ENCODE assay signal across 8 cellular contexts in genomic region chr1:109274533-109275476, GRCh38. TPM values are rescaled to one million over a fixed set of nuclear protein-coding genes. Genes with fewer than 3 reads are reported as not detected.
DNase-seq lines count a peak whose midpoint lies in the region; ATAC-seq and TF ChIP-seq lines count a peak whose summit lies in the region.

No MANE protein-coding gene starts in this region.

- no peaks in the 10 kb centered on the region for H3K9me3 Mint-ChIP-seq in neural crest cell

- H3K27me3 Mint-ChIP-seq in neural crest cell (ENCODE audit: low read depth): no peaks in the 10 kb centered on the region

- peak overlapping the region; percentile 84 for H3K27ac Mint-ChIP-seq in neural crest cell (ENCODE audit: unreplicated experiment)

- H3K4me1 Mint-ChIP-seq in neural crest cell: peaks cover 40% of the 10 kb centered on the region

- peak overlapping the region; percentile 75 for H3K4me3 Mint-ChIP-seq in neural crest cell

- H3K36me3 Mint-ChIP-seq in neural crest cell (ENCODE audit: low read depth): peaks cover 12% of the 10 kb centered on the region

- TF ChIP-seq CTCF in neural crest cell (conservative IDR thresholded peaks at IDR 0.05): no peak

- ATAC-seq in HG03565 (IDR thresholded peaks at IDR 0.05; ENCODE audit: unreplicated experiment): no peak
- ATAC-seq in HG03039 (IDR thresholded peaks at IDR 0.05; ENCODE audit: unreplicated experiment): no peak

- DNase-seq in DMS79 (lab: John Stamatoyannopoulos, UW) (peak; percentile 38), NCI-H345 treated with DMSO at 0.1 percent for 48 hours (lab: John Stamatoyannopoulos, UW; ENCODE audit: unreplicated experiment) (peak; percentile 22), ecto neural progenitor cell (ENCODE audit: low spot score) (peak; percentile 67), neural crest cell (ENCODE audit: low read depth, low spot score) (no peak), SK-N-DZ (ENCODE audit: low spot score) (no peak)
- no peak for DNase-seq in stimulated activated CD4-positive, alpha-beta T cell treated with anti-CD3 and anti-CD28 coated beads, Interleukin-1b, Interleukin-23, amount 100 ng/mL, for 48 hours

RNA-seq across cellular contexts. Expression of gene PSRC1, which starts 8.1 kb away (rescaled TPM):
- 100 and 102 TPM in 2 replicates for total RNA-seq in neural crest cell
- polyA plus RNA-seq in SK-N-DZ (2014; cell fraction: cytosol; rRNA removed): 83.0 and 87.1 TPM in 2 replicates
- 240 and 284 TPM in 2 replicates for polyA plus RNA-seq in SK-N-DZ (2014; cell fraction: nucleus; rRNA removed)

RNA-seq across cellular contexts. Expression of gene CELSR2, which starts 25.5 kb away (rescaled TPM):
- 97.1 and 99.2 TPM in 2 replicates for total RNA-seq in neural crest cell
- 13.3 and 16.5 TPM in 2 replicates for polyA plus RNA-seq in SK-N-DZ (2014; cell fraction: cytosol; rRNA removed)
- 19.1 and 33.5 TPM in 2 replicates for polyA plus RNA-seq in SK-N-DZ (2014; cell fraction: nucleus; rRNA removed)

RNA-seq across cellular contexts. Expression of gene MYBPHL, which starts 32.0 kb away (rescaled TPM):
- total RNA-seq in neural crest cell: 0.82 TPM in 1 of 2 replicates, not detected in the other
- polyA plus RNA-seq in SK-N-DZ (2014; cell fraction: cytosol; rRNA removed): not detected in 2 replicates
- polyA plus RNA-seq in SK-N-DZ (2014; cell fraction: nucleus; rRNA removed): not detected in 2 replicates

Comparison
In these comparisons a context has a peak if more than half of its experiments do, and no peak if none do; other contexts are left out.
1. DNase-seq: peak in DMS79 (single experiment), NCI-H345 treated with DMSO at 0.1 percent for 48 hours (single experiment) and ecto neural progenitor cell (single experiment); none in neural crest cell (single experiment), stimulated activated CD4-positive, alpha-beta T cell treated with anti-CD3 and anti-CD28 coated beads, Interleukin-1b, Interleukin-23, amount 100 ng/mL, for 48 hours (single experiment) and SK-N-DZ (single experiment).